In genomic region chr1:214574598-214575411, GRCh38 we compare ENCODE assay signal across 25 cellular contexts. TPM values are rescaled to one million over a fixed set of nuclear protein-coding genes. Genes with fewer than 3 reads are reported as not detected.
DNase-seq lines count a peak whose midpoint lies in the region; ATAC-seq, FAIRE-seq and TF ChIP-seq lines count a peak whose summit lies in the region.
"Had no signal": no experiment of that assay in that cellular context is flagged by ENCODE, and none has a peak within 500 bp of the region (broad histone marks: within the 10 kb centered on the region; RNA-seq: fewer than 3 reads in every experiment).

No MANE protein-coding gene starts in this region.

- H3K36me3 ChIP-seq in KMS-11 (ENCODE audit: insufficient read depth) (no peaks in the 10 kb centered on the region), GM12878 (ENCODE audit: control insufficient read depth in 2 of 2, insufficient read depth in 2 of 2, low read length in 1 of 2) (no peaks in the 10 kb centered on the region), SK-N-SH (replicated peaks in 1 of 2; ENCODE audit: control insufficient read depth in 1 of 2, insufficient read depth in 2 of 2, low read length in 1 of 2) (no peaks in the 10 kb centered on the region)
- H3K36me3 ChIP-seq: left lung, thoracic aorta had no signal

- H3K4me3 ChIP-seq in KMS-11 (IDR thresholded peaks at IDR 0.05; ENCODE audit: insufficient read depth, low read depth, low read length) (no peak overlapping the region), GM12878 (no peak overlapping the region), fibroblast of villous mesenchyme (ENCODE audit: low read depth, low read length) (no peak overlapping the region), skin epidermis (no peak overlapping the region), SK-N-SH (ENCODE audit: low read depth in 2 of 2, low read length in 1 of 2) (no peak overlapping the region)
- H3K4me3 ChIP-seq: left lung, thoracic aorta had no signal

- intact Hi-C loops in GM12878 (cut with micrococcal nuclease; ENCODE audit: unreplicated experiment), result no loop called here

- H3K4me2 ChIP-seq in KMS-11, result peak overlapping the region; percentile 2; the same call in 1 of the 2 replicates
- no peak overlapping the region for H3K4me2 ChIP-seq in GM12878 (ENCODE audit: control insufficient read depth, insufficient read depth)
- H3K4me2 ChIP-seq in SK-N-SH, result no peak overlapping the region

- TF ChIP-seq EP300 in GM12878 (IDR thresholded peaks at IDR 0.05; ENCODE audit: borderline replicate concordance in 1 of 2, control insufficient read depth in 1 of 2, low read depth in 2 of 2, low read length in 2 of 2) (no peak), SK-N-SH (IDR thresholded peaks at IDR 0.05; ENCODE audit: borderline replicate concordance in 1 of 2, low read depth in 1 of 2, low read length in 1 of 2) (no peak)

- H3K9me3 ChIP-seq in GM12878 (replicated peaks; ENCODE audit: control insufficient read depth, insufficient read depth, low read length) (peaks cover 1% of the 10 kb centered on the region; the same call in 1 of the 3 replicates), SK-N-SH (peaks cover 9% of the 10 kb centered on the region; the same call in 1 of the 2 replicates)

- H3K27ac ChIP-seq in KMS-11 (no peak overlapping the region), GM12878 (ENCODE audit: control insufficient read depth, insufficient read depth) (no peak overlapping the region), skin epidermis (peak overlapping the region in 12 of 21 experiments; percentile 3 to 82 (median 37)), SK-N-SH (ENCODE audit: low read depth in 2 of 2, low read length in 1 of 2) (no peak overlapping the region)
- H3K27ac ChIP-seq: left lung had no signal

- no peak for TF ChIP-seq RAD21 in GM12878 (IDR thresholded peaks at IDR 0.05; ENCODE audit: insufficient read depth, low read depth, low read length)
- TF ChIP-seq RAD21 in SK-N-SH (IDR thresholded peaks at IDR 0.05; ENCODE audit: low read length), result no peak

- RAD21 ChIA-PET in GM12878 (lab: Charles Lee; ENCODE audit: unreplicated experiment), result interaction anchor here (0.8 to 3.1 kb wide), 5 partner anchors 10 to 147 kb away, joined by 3 to 14 read pairs (median 3); no protein-coding TSS in a partner anchor

- WGBS in GM12878 (ENCODE audit: insufficient coverage, insufficient replicate concordance, low lambda C conversion rate, missing lambda C conversion rate), result 29% methylated on average over 3 of the region's 3 CpGs
- WGBS in SK-N-SH (ENCODE audit: low lambda C conversion rate), result 79% methylated on average over 3 of the region's 3 CpGs

- H3F3A ChIP-seq in SK-N-SH (replicated peaks; ENCODE audit: insufficient read depth), result peaks cover 17% of the 10 kb centered on the region

- no peaks in the 10 kb centered on the region for H3K9me2 ChIP-seq in SK-N-SH

- SMC1A ChIA-PET in GM12878 (lab: Charles Lee; ENCODE audit: uncharacterized antibody, unreplicated experiment), result interaction anchor here (1.0 to 4.1 kb wide), 6 partner anchors 9 to 99 kb away, joined by 3 to 29 read pairs (median 5); no protein-coding TSS in a partner anchor

- H3K4me1 ChIP-seq in KMS-11 (ENCODE audit: low read depth, poor library complexity, severe bottlenecking) (peaks cover 7% of the 10 kb centered on the region), GM12878 (ENCODE audit: control insufficient read depth, insufficient read depth, low read length) (no peaks in the 10 kb centered on the region), SK-N-SH (ENCODE audit: control insufficient read depth in 1 of 2, insufficient read depth in 2 of 2, low read depth in 1 of 2, low read length in 1 of 2) (peaks cover 0 to 5% of the 10 kb centered on the region in 2 experiments; a peak in 1 of 4 replicates)
- H3K4me1 ChIP-seq: left lung had no signal

- POLR2A ChIA-PET in GM12878 (lab: Charles Lee) (interaction anchor here (1.5 kb wide), 1 partner anchor 10 kb away, joined by 5 read pairs; no protein-coding TSS in a partner anchor), SK-N-SH (lab: Yijun Ruan, JAX) (no interaction called here)

- DNase-seq in GM12878 (ENCODE audit: low read depth, low spot score) (no peak), fibroblast of villous mesenchyme (ENCODE audit: low read depth) (peak; percentile 53), DMS153 treated with DMSO at 0.1 percent for 48 hours (lab: John Stamatoyannopoulos, UW; ENCODE audit: unreplicated experiment) (no peak), SK-N-SH (no peak)
- DNase-seq: activated CD4-positive, alpha-beta T cell treated with anti-CD3 and anti-CD28 coated beads for 4 hours; activated naive CD4-positive, alpha-beta T cell treated with anti-CD3 and anti-CD28 coated beads, Interleukin-2, amount 10 ng/mL, durations not matched to agents 7 days and 5 days; activated T-cell treated with anti-CD3 and anti-CD28 coated beads, Interleukin-2, amount 50 U/mL, for 48 hours; caudate nucleus; dermis blood vessel endothelial cell; EL; HCEC 1CT; left lung; naive B cell; NCI-H1694; NCI-H510A; nucleus accumbens; stimulated activated CD4-positive, alpha-beta T cell treated with anti-CD3 and anti-CD28 coated beads, Interleukin-4, amount 100 ng/mL, for 4 hours; stimulated activated naive CD4-positive, alpha-beta T cell; T-helper 2 cell had no signal

- FAIRE-seq in GM12878 (lab: Jason Lieb, UNC), result no peak
- FAIRE-seq: RCC 7860 had no signal

- no peaks in the 10 kb centered on the region for H3K27me3 ChIP-seq in KMS-11 (ENCODE audit: insufficient read depth, low read depth)
- no peaks in the 10 kb centered on the region for H3K27me3 ChIP-seq in GM12878 (replicated peaks in 1 of 2; ENCODE audit: control insufficient read depth in 2 of 2, insufficient read depth in 2 of 2, low read length in 1 of 2)
- H3K27me3 ChIP-seq in SK-N-SH (ENCODE audit: insufficient read depth), result no peaks in the 10 kb centered on the region
- H3K27me3 ChIP-seq: left lung had no signal

- ATAC-seq in GM12878 (peak; percentile 44), GM19452 (IDR thresholded peaks at IDR 0.05; ENCODE audit: unreplicated experiment) (no peak)
- ATAC-seq: SK-N-SH treated with all-trans-retinoic acid at 6 μM for 48 hours had no signal

- no peak overlapping the region for H2AFZ ChIP-seq in KMS-11 (ENCODE audit: low read depth)
- H2AFZ ChIP-seq in GM12878 (ENCODE audit: control insufficient read depth, low read depth, low read length), result no peak overlapping the region
- no peak overlapping the region for H2AFZ ChIP-seq in SK-N-SH (ENCODE audit: low read depth)

- CTCF ChIA-PET in GM12878 (lab: Yijun Ruan, JAX) (interaction anchor here (0.7 to 2.9 kb wide), 6 partner anchors 10 to 314 kb away, joined by 3 to 11 read pairs (median 4); no protein-coding TSS in a partner anchor), SK-N-SH (lab: Yijun Ruan, JAX) (interaction anchor here (1.2 to 4.6 kb wide), 4 partner anchors 9 to 314 kb away, joined by 3 to 15 read pairs (median 4); no protein-coding TSS in a partner anchor)

- H4K20me1 ChIP-seq in KMS-11 (ENCODE audit: insufficient read depth), result no peaks in the 10 kb centered on the region
- H4K20me1 ChIP-seq in GM12878 (ENCODE audit: control insufficient read depth, insufficient read depth), result no peaks in the 10 kb centered on the region
- H4K20me1 ChIP-seq in SK-N-SH (ENCODE audit: insufficient read depth), result no peaks in the 10 kb centered on the region

- no peaks in the 10 kb centered on the region for H3K79me2 ChIP-seq in KMS-11 (ENCODE audit: insufficient read depth, low read depth)
- H3K79me2 ChIP-seq in GM12878 (ENCODE audit: control insufficient read depth, insufficient read depth, low read length), result no peaks in the 10 kb centered on the region
- H3K79me2 ChIP-seq in SK-N-SH (ENCODE audit: insufficient read depth), result no peaks in the 10 kb centered on the region

- no TSS peak for BruUV-seq in GM12878 (replicated peaks; lab: Mats Ljungman, UMichigan)

- in situ Hi-C loops in GM12878 (cut with MboI), result no loop called here

- H3K9ac ChIP-seq in KMS-11 (no peak overlapping the region), GM12878 (ENCODE audit: control insufficient read depth, insufficient read depth, low read length) (no peak overlapping the region), SK-N-SH (no peak overlapping the region)

- no peak for TF ChIP-seq POLR2A in GM12878 (IDR thresholded peaks at IDR 0.05; ENCODE audit: low read depth, low read length)

- TF ChIP-seq CTCF in KMS-11 (conservative IDR thresholded peaks at IDR 0.05; ENCODE audit: low read depth, low read length) (no peak), GM12878 (IDR thresholded peaks at IDR 0.05 in 2 of 3, conservative IDR thresholded peaks at IDR 0.05 in 1 of 3; ENCODE audit: control insufficient read depth in 2 of 3, extremely low read depth in 1 of 3, insufficient read depth in 1 of 3, low read depth in 3 of 3, low read length in 3 of 3) (no peak), fibroblast of villous mesenchyme (IDR thresholded peaks at IDR 0.05; ENCODE audit: insufficient read depth, low read depth, low read length) (no peak), SK-N-SH (IDR thresholded peaks at IDR 0.05) (no peak)

RNA-seq across cellular contexts. Expression of gene PTPN14, which starts 23.4 kb away (rescaled TPM):
- 0.42 and 0.73 TPM in 2 replicates for total RNA-seq in GM12878 (2013; cell fraction: nucleolus; rRNA removed)
- 0.44 and 0.68 TPM in 2 replicates for total RNA-seq in GM12878 (2014; rRNA removed)
- total RNA-seq in GM12878 (2014; rRNA removed; fragmentation: Illumina TruSeq; extraction: Trizol), result 0.45 and 0.74 TPM in 2 replicates
- total RNA-seq in GM12878 (2021), result 2.0 and 2.2 TPM in 2 replicates
- 0.12 TPM for polyA plus RNA-seq in GM12878 (2011; ENCODE audit: low read depth)
- 5.1 and 5.4 TPM in 2 replicates for polyA plus RNA-seq in GM12878 (2011; rRNA removed)
- 4.6 and 5.0 TPM in 2 replicates for polyA plus RNA-seq in GM12878 (2011; cell fraction: cytosol; rRNA removed)
- polyA plus RNA-seq in GM12878 (2011; cell fraction: nucleus; rRNA removed), result 5.8 and 6.3 TPM in 2 replicates
- polyA plus RNA-seq in GM12878 (2012), result 0.11 and 0.20 TPM in 2 replicates
- polyA plus RNA-seq in GM12878 (2014; fragmentation: Illumina TruSeq; extraction: Trizol), result 0.40 and 0.43 TPM in 2 replicates
- polyA plus RNA-seq in GM12878 (2014; fragmentation: Nextera tagmentation; extraction: Ambion mirVana), result under 1 TPM; 0.05 to 0.14 TPM
- 0.42 and 0.43 TPM in 2 replicates for polyA plus RNA-seq in GM12878 (2014; rRNA removed)
- under 1 TPM; 0.44 to 0.58 TPM for polyA plus RNA-seq in GM12878 (2016; fragmentation: Nextera tagmentation; extraction: Ambion mirVana)
- 17.4 and 20.8 TPM in 2 replicates for polyA minus RNA-seq in GM12878 (2011; rRNA and poly(A)+ RNA removed)
- 7.2 and 7.6 TPM in 2 replicates for polyA minus RNA-seq in GM12878 (2011; cell fraction: cytosol; rRNA and poly(A)+ RNA removed)
- 8.6 and 14.7 TPM in 2 replicates for polyA minus RNA-seq in GM12878 (2011; cell fraction: nucleus; rRNA and poly(A)+ RNA removed)
- total RNA-seq in fibroblast of villous mesenchyme, result 77.3 and 104 TPM in 2 replicates
- 12.8 and 14.3 TPM in 2 replicates for polyA plus RNA-seq in SK-N-SH (2012; rRNA removed)
- polyA plus RNA-seq in SK-N-SH (2012; cell fraction: cytosol; rRNA removed), result 11.9 and 13.3 TPM in 2 replicates
- 14.0 and 17.8 TPM in 2 replicates for polyA plus RNA-seq in SK-N-SH (2012; cell fraction: nucleus; rRNA removed)

RNA-seq across cellular contexts. Expression of gene CENPF, which starts 28.2 kb away (rescaled TPM):
- total RNA-seq in GM12878 (2013; cell fraction: nucleolus; rRNA removed), result 49.6 and 51.6 TPM in 2 replicates
- total RNA-seq in GM12878 (2014; rRNA removed) (49.5 and 55.4 TPM in 2 replicates), GM12878 (2014; rRNA removed; fragmentation: Illumina TruSeq; extraction: Trizol) (124 and 132 TPM in 2 replicates), GM12878 (2021) (73.1 and 85.0 TPM in 2 replicates), fibroblast of villous mesenchyme (19.3 and 30.7 TPM in 2 replicates)
- polyA plus RNA-seq in GM12878 (2011; ENCODE audit: low read depth), result 17.7 TPM
- polyA plus RNA-seq in GM12878 (2011; rRNA removed) (42.0 and 83.6 TPM in 2 replicates), GM12878 (2014; fragmentation: Illumina TruSeq; extraction: Trizol) (95.7 and 101 TPM in 2 replicates), GM12878 (2014; fragmentation: Nextera tagmentation; extraction: Ambion mirVana) (10 to 100 TPM; 26.0 to 68.0 TPM), GM12878 (2014; rRNA removed) (38.5 and 51.0 TPM in 2 replicates), GM12878 (2016; fragmentation: Nextera tagmentation; extraction: Ambion mirVana) (10 to 100 TPM; 90.9 to 95.1 TPM), SK-N-SH (2012; rRNA removed) (14.5 and 14.9 TPM in 2 replicates)
- 19.7 and 19.8 TPM in 2 replicates for polyA plus RNA-seq in GM12878 (2011; cell fraction: cytosol; rRNA removed)
- polyA plus RNA-seq in GM12878 (2011; cell fraction: nucleus; rRNA removed), result 62.4 and 63.9 TPM in 2 replicates
- 23.3 and 40.5 TPM in 2 replicates for polyA plus RNA-seq in GM12878 (2012)
- polyA minus RNA-seq in GM12878 (2011; rRNA and poly(A)+ RNA removed), result 25.7 and 32.0 TPM in 2 replicates
- polyA minus RNA-seq in GM12878 (2011; cell fraction: cytosol; rRNA and poly(A)+ RNA removed), result 22.6 and 25.8 TPM in 2 replicates
- 21.8 and 28.6 TPM in 2 replicates for polyA minus RNA-seq in GM12878 (2011; cell fraction: nucleus; rRNA and poly(A)+ RNA removed)
- polyA plus RNA-seq in SK-N-SH (2012; cell fraction: cytosol; rRNA removed), result 18.1 and 23.0 TPM in 2 replicates
- polyA plus RNA-seq in SK-N-SH (2012; cell fraction: nucleus; rRNA removed), result 7.3 and 15.6 TPM in 2 replicates

Comparison
In these comparisons a context has a peak if more than half of its experiments do, and no peak if none do; other contexts are left out.
1. H3K27ac ChIP-seq: peak in skin epidermis (12 of 21); none in KMS-11 (single experiment), GM12878 (single experiment) and SK-N-SH (0 of 2).
2. RNA of gene PTPN14, which starts 23.4 kb away (total RNA-seq): 77.3 to 104 TPM in fibroblast of villous mesenchyme; 0.42 to 2.2 TPM in GM12878; every median in the first group is over 10 times any median in the second.